Comparison of ENCODE assay signal across 1 cellular context in the genomic region with DNA sequence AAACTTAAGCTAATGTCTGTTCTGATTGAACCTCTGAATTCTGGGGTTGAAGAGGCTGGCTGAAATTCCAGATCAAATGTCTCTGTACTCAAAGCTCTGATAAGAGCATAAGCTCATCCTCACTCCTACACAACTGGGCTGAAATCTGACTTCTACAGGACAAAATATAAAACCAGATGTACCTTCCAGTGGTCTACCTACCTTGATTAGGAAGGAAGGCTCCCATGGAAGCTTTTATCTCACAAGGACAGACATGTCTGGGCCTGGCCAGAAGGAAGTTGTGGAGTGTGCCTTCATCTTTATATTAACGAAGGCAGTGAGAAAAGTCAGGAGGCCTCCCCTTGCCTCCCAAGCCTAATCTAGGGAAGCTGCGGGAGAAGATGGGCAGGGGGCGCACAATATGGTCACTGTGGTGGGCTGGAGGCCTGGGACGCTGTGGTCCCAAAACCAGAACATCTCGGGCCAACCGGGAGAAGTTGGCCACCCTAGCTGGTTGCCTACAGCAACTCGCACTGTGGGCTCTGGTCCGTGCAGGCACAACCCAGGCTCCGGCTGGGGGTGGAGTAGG.
A peak's percentile ranks its signal among the peaks of the same experiment; 100 is the strongest.
TF ChIP-seq lines count a peak whose summit lies in the region.

No MANE protein-coding gene starts in this region.

TF ChIP-seq in K562, 482 proteins besides CTCF, POLR2A, EP300 and RAD21 (continued from another document and continues in another):
- TF ChIP-seq, protein P1, sequence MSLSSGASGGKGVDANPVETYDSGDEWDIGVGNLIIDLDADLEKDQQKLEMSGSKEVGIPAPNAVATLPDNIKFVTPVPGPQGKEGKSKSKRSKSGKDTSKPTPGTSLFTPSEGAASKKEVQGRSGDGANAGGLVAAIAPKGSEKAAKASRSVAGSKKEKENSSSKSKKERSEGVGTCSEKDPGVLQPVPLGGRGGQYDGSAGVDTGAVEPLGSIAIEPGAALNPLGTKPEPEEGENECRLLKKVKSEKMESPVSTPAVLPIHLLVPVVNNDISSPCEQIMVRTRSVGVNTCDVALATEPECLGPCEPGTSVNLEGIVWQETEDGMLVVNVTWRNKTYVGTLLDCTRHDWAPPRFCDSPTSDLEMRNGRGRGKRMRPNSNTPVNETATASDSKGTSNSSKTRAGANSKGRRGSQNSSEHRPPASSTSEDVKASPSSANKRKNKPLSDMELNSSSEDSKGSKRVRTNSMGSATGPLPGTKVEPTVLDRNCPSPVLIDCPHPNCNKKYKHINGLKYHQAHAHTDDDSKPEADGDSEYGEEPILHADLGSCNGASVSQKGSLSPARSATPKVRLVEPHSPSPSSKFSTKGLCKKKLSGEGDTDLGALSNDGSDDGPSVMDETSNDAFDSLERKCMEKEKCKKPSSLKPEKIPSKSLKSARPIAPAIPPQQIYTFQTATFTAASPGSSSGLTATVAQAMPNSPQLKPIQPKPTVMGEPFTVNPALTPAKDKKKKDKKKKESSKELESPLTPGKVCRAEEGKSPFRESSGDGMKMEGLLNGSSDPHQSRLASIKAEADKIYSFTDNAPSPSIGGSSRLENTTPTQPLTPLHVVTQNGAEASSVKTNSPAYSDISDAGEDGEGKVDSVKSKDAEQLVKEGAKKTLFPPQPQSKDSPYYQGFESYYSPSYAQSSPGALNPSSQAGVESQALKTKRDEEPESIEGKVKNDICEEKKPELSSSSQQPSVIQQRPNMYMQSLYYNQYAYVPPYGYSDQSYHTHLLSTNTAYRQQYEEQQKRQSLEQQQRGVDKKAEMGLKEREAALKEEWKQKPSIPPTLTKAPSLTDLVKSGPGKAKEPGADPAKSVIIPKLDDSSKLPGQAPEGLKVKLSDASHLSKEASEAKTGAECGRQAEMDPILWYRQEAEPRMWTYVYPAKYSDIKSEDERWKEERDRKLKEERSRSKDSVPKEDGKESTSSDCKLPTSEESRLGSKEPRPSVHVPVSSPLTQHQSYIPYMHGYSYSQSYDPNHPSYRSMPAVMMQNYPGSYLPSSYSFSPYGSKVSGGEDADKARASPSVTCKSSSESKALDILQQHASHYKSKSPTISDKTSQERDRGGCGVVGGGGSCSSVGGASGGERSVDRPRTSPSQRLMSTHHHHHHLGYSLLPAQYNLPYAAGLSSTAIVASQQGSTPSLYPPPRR (CRISPR knock-in tag; IDR thresholded peaks at IDR 0.05; ENCODE audit: borderline replicate concordance): 0 out of 2 replicates have a peak, but pooled peaks have one; percentile 64
- no peak for TF ChIP-seq NFE2L1 (tag; IDR thresholded peaks at IDR 0.05; ENCODE audit: borderline replicate concordance, low read depth)
- TF ChIP-seq KAT2B (IDR thresholded peaks at IDR 0.05; ENCODE audit: low read depth, low read length): no peak
- no peak for TF ChIP-seq TGIF2 (CRISPR knock-in tag; IDR thresholded peaks at IDR 0.05)
- TF ChIP-seq, protein P2, sequence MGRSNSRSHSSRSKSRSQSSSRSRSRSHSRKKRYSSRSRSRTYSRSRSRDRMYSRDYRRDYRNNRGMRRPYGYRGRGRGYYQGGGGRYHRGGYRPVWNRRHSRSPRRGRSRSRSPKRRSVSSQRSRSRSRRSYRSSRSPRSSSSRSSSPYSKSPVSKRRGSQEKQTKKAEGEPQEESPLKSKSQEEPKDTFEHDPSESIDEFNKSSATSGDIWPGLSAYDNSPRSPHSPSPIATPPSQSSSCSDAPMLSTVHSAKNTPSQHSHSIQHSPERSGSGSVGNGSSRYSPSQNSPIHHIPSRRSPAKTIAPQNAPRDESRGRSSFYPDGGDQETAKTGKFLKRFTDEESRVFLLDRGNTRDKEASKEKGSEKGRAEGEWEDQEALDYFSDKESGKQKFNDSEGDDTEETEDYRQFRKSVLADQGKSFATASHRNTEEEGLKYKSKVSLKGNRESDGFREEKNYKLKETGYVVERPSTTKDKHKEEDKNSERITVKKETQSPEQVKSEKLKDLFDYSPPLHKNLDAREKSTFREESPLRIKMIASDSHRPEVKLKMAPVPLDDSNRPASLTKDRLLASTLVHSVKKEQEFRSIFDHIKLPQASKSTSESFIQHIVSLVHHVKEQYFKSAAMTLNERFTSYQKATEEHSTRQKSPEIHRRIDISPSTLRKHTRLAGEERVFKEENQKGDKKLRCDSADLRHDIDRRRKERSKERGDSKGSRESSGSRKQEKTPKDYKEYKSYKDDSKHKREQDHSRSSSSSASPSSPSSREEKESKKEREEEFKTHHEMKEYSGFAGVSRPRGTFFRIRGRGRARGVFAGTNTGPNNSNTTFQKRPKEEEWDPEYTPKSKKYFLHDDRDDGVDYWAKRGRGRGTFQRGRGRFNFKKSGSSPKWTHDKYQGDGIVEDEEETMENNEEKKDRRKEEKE (IDR thresholded peaks at IDR 0.05; ENCODE audit: borderline replicate concordance in 1 of 2, control insufficient read depth in 1 of 2, low read depth in 2 of 2, low read length in 1 of 2): no peak
- no peak for TF ChIP-seq ZNF584 (CRISPR knock-in tag; IDR thresholded peaks at IDR 0.05; ENCODE audit: low read depth)
- TF ChIP-seq ZNF121 (CRISPR knock-in tag; conservative IDR thresholded peaks at IDR 0.05): no peak
- TF ChIP-seq ZNF212 (CRISPR knock-in tag; IDR thresholded peaks at IDR 0.05): no peak
- TF ChIP-seq NCOA1 (IDR thresholded peaks at IDR 0.05; ENCODE audit: low read depth): no peak
- no peak; the same call in 1 of the 2 replicates for TF ChIP-seq FOSL1 (tag; conservative IDR thresholded peaks at IDR 0.05)
- TF ChIP-seq, protein P3, sequence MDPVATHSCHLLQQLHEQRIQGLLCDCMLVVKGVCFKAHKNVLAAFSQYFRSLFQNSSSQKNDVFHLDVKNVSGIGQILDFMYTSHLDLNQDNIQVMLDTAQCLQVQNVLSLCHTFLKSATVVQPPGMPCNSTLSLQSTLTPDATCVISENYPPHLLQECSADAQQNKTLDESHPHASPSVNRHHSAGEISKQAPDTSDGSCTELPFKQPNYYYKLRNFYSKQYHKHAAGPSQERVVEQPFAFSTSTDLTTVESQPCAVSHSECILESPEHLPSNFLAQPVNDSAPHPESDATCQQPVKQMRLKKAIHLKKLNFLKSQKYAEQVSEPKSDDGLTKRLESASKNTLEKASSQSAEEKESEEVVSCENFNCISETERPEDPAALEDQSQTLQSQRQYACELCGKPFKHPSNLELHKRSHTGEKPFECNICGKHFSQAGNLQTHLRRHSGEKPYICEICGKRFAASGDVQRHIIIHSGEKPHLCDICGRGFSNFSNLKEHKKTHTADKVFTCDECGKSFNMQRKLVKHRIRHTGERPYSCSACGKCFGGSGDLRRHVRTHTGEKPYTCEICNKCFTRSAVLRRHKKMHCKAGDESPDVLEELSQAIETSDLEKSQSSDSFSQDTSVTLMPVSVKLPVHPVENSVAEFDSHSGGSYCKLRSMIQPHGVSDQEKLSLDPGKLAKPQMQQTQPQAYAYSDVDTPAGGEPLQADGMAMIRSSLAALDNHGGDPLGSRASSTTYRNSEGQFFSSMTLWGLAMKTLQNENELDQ (CRISPR knock-in tag; IDR thresholded peaks at IDR 0.05; ENCODE audit: borderline replicate concordance): no peak
- no peak for TF ChIP-seq ZNF174 (CRISPR knock-in tag; IDR thresholded peaks at IDR 0.05)
- TF ChIP-seq, protein P4, sequence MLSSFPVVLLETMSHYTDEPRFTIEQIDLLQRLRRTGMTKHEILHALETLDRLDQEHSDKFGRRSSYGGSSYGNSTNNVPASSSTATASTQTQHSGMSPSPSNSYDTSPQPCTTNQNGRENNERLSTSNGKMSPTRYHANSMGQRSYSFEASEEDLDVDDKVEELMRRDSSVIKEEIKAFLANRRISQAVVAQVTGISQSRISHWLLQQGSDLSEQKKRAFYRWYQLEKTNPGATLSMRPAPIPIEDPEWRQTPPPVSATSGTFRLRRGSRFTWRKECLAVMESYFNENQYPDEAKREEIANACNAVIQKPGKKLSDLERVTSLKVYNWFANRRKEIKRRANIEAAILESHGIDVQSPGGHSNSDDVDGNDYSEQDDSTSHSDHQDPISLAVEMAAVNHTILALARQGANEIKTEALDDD (IDR thresholded peaks at IDR 0.05): peak; percentile 21; the same call in 1 of the 2 replicates
- no peak for TF ChIP-seq CBX3 (IDR thresholded peaks at IDR 0.05; ENCODE audit: borderline replicate concordance in 1 of 2, low read length in 2 of 2)
- peak; percentile 94 for TF ChIP-seq NCOR1 (IDR thresholded peaks at IDR 0.05)
- no peak for TF ChIP-seq FIP1L1 (IDR thresholded peaks at IDR 0.05; ENCODE audit: low read depth, low read length, poor library complexity, severe bottlenecking)
- no peak for TF ChIP-seq ZFP36 (IDR thresholded peaks at IDR 0.05; ENCODE audit: low read depth, low read length, partially characterized antibody)
- TF ChIP-seq TEAD1 (CRISPR knock-in tag; IDR thresholded peaks at IDR 0.05): no peak
- no peak for TF ChIP-seq FOXJ2 (tag; IDR thresholded peaks at IDR 0.05)
- no peak for TF ChIP-seq ZNF764 (CRISPR knock-in tag; IDR thresholded peaks at IDR 0.05; ENCODE audit: low read depth)
- TF ChIP-seq, protein P5, sequence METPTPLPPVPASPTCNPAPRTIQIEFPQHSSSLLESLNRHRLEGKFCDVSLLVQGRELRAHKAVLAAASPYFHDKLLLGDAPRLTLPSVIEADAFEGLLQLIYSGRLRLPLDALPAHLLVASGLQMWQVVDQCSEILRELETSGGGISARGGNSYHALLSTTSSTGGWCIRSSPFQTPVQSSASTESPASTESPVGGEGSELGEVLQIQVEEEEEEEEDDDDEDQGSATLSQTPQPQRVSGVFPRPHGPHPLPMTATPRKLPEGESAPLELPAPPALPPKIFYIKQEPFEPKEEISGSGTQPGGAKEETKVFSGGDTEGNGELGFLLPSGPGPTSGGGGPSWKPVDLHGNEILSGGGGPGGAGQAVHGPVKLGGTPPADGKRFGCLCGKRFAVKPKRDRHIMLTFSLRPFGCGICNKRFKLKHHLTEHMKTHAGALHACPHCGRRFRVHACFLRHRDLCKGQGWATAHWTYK (CRISPR knock-in tag; IDR thresholded peaks at IDR 0.05): no peak
- TF ChIP-seq, protein P6, sequence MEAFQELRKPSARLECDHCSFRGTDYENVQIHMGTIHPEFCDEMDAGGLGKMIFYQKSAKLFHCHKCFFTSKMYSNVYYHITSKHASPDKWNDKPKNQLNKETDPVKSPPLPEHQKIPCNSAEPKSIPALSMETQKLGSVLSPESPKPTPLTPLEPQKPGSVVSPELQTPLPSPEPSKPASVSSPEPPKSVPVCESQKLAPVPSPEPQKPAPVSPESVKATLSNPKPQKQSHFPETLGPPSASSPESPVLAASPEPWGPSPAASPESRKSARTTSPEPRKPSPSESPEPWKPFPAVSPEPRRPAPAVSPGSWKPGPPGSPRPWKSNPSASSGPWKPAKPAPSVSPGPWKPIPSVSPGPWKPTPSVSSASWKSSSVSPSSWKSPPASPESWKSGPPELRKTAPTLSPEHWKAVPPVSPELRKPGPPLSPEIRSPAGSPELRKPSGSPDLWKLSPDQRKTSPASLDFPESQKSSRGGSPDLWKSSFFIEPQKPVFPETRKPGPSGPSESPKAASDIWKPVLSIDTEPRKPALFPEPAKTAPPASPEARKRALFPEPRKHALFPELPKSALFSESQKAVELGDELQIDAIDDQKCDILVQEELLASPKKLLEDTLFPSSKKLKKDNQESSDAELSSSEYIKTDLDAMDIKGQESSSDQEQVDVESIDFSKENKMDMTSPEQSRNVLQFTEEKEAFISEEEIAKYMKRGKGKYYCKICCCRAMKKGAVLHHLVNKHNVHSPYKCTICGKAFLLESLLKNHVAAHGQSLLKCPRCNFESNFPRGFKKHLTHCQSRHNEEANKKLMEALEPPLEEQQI (IDR thresholded peaks at IDR 0.05): no peak
- TF ChIP-seq CCAR2 (IDR thresholded peaks at IDR 0.05; ENCODE audit: low read depth, low read length): no peak
- TF ChIP-seq ARID1B (IDR thresholded peaks at IDR 0.05): peak; percentile 94
- no peak for TF ChIP-seq RBBP5 (IDR thresholded peaks at IDR 0.05; ENCODE audit: borderline replicate concordance, insufficient read depth, low read length, poor library complexity, severe bottlenecking)
- no peak for TF ChIP-seq OTX1 (CRISPR knock-in tag; IDR thresholded peaks at IDR 0.05)
- no peak for TF ChIP-seq MTF1 (CRISPR knock-in tag; IDR thresholded peaks at IDR 0.05; ENCODE audit: borderline replicate concordance)
- no peak for TF ChIP-seq NR1H2 (CRISPR knock-in tag; IDR thresholded peaks at IDR 0.05)
- TF ChIP-seq, protein P7, sequence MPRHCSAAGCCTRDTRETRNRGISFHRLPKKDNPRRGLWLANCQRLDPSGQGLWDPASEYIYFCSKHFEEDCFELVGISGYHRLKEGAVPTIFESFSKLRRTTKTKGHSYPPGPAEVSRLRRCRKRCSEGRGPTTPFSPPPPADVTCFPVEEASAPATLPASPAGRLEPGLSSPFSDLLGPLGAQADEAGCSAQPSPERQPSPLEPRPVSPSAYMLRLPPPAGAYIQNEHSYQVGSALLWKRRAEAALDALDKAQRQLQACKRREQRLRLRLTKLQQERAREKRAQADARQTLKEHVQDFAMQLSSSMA (CRISPR knock-in tag; IDR thresholded peaks at IDR 0.05): no peak
